Comparison of ENCODE assay signal across 8 cellular contexts in genomic region chr9:23361096-23361495, GRCh38.
"Had no signal": no experiment of that assay in that cellular context is flagged by ENCODE, and none has a peak within 500 bp of the region (broad histone marks: within the 10 kb centered on the region; RNA-seq: fewer than 3 reads in every experiment).

No MANE protein-coding gene starts in this region.

- H3K4me3 ChIP-seq: GM23248, GM23338, HAP-1 had no signal

- H2AFZ ChIP-seq: GM23248, GM23338 had no signal

- DNase-seq: GM23248, GOT3, H7, H9, HCEC 1CT, HFFc6 had no signal

- H3K4me1 ChIP-seq: HAP-1 had no signal

- H3K9ac ChIP-seq: GM23248 had no signal

- H3K27ac ChIP-seq: GM23248 had no signal

- H3K4me2 ChIP-seq: GM23338 had no signal

- H3K36me3 ChIP-seq: HAP-1 had no signal

- H3K9me3 ChIP-seq: HAP-1 had no signal
